ENCODE assay signal across 8 cellular contexts in the genomic region with DNA sequence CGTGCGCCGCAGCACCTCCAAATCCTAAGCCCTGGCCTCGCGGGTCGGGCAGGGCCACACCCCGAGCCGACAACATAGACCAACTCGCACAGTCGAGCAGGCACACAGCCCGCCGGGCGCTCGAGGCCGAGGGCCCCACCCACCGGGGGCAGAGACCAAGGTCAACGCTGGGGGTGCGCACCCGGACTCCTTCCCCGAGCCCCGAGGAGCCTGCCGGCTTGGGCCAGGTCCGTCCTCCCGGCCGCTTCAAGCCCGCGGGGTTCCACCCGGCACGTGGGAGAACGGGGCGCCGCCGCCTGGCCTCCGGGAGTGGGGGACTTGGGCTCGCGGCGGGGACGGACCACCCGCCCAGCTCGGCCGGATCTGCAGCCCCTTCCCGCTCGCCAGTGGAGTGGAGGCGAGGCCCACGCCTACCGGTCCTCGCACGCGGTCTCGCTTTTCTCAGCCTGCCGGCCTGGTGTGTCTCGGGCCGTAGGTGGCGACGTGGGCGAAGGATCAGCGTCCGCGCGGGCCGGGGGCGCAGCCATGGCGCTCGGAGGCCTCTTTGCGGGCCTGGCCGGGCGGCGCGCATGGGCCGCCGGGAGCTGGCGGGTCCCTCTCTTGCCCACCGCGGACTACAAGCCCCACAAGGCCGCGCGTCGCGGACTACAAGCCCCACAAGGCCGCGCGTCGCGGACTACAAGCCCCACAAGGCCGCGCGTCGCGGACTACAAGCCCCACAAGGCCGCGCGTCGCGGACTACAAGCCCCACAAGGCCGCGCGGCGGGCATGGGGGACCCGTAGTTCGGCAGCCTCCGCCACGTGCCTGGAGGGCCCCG. TPM values are rescaled to one million over a fixed set of nuclear protein-coding genes. Genes with fewer than 3 reads are reported as not detected.
DNase-seq lines count a peak whose midpoint lies in the region; ATAC-seq, FAIRE-seq and TF ChIP-seq lines count a peak whose summit lies in the region.

A gene (minus strand): TSS at position 571 of the 818 bp plus-strand sequence. CDS start 44 bp downstream, at position 527.

- H3K56ac ChIP-seq in H1 (replicated peaks; ENCODE audit: insufficient read length, low read depth, low read length) (peak within 1 kb of the TSS; percentile 59), mesendoderm (ENCODE audit: low read length) (peak within 1 kb of the TSS; percentile 100)

- H3K4ac ChIP-seq in H1 (replicated peaks; ENCODE audit: insufficient read length, low read depth, low read length), result peak within 1 kb of the TSS; percentile 81
- H3K4ac ChIP-seq in mesendoderm (ENCODE audit: low read depth, low read length), result peak within 1 kb of the TSS; percentile 21

- peak within 1 kb of the TSS; percentile 96 for H4K91ac ChIP-seq in H1 (replicated peaks; ENCODE audit: insufficient read length, low read length)

- H4K8ac ChIP-seq in H1 (ENCODE audit: extremely low read depth, insufficient read depth, low read length), result peak within 1 kb of the TSS; percentile 91
- no peak within 1 kb of the TSS for H4K8ac ChIP-seq in mesendoderm (ENCODE audit: low read depth, low read length)

- peak within 1 kb of the TSS; percentile 78 to 98 (median 88) for H3K4me3 ChIP-seq in BLaER1 treated with 17β-estradiol and CSF1 and Interleukin-3, amounts not matched to agents 10 nM and 100 nM
- peak within 1 kb of the TSS; percentile 94 to 98 (median 96) for H3K4me3 ChIP-seq in H1 (ENCODE audit: extremely low read depth in 1 of 4, insufficient read depth in 2 of 4, low read depth in 3 of 4, low read length in 4 of 4)
- H3K4me3 ChIP-seq in mesendoderm (ENCODE audit: low read length), result peak within 1 kb of the TSS; percentile 97

- peaks cover 6 to 26% (median 19%) of the 10 kb centered on the region in 11 experiments; a peak in 21 of 22 replicates for H3K36me3 ChIP-seq in BLaER1 treated with 17β-estradiol and CSF1 and Interleukin-3, amounts not matched to agents 10 nM and 100 nM
- H3K36me3 ChIP-seq in H1 (ENCODE audit: control insufficient read depth in 2 of 4, insufficient read depth in 4 of 4, low read length in 3 of 4) (peaks cover 0 to 7% (median 4%) of the 10 kb centered on the region in 4 experiments; a peak in 3 of 8 replicates), mesendoderm (ENCODE audit: control insufficient read depth, insufficient read depth, low read length) (no peaks in the 10 kb centered on the region)

- DNase-seq in NCI-H82 (lab: John Stamatoyannopoulos, UW) (peak; percentile 96), H1 (ENCODE audit: low read depth in 1 of 2, low spot score in 2 of 2) (peak in 1 of 2 experiments; percentile 91), mesendoderm (peak; percentile 95)
- DNase-seq in stimulated activated CD8-positive, alpha-beta memory T cell treated with anti-CD3 and anti-CD28 coated beads, Interleukin-12 subunit alpha, Interleukin-12 subunit beta, amount 100 ng/mL, for 4 hours (ENCODE audit: low read depth), result peak; percentile 81

- peak within 1 kb of the TSS; percentile 95 for H4K5ac ChIP-seq in H1 (ENCODE audit: insufficient read length, low read depth, low read length)
- H4K5ac ChIP-seq in mesendoderm (ENCODE audit: low read length), result no peak within 1 kb of the TSS

- H2BK20ac ChIP-seq in H1 (ENCODE audit: low read length), result no peak within 1 kb of the TSS

- no peaks in the 10 kb centered on the region for H3K9me3 ChIP-seq in BLaER1 treated with 17β-estradiol and CSF1 and Interleukin-3, amounts not matched to agents 10 nM and 100 nM (replicated peaks in 1 of 11)
- no peaks in the 10 kb centered on the region for H3K9me3 ChIP-seq in H1 (ENCODE audit: insufficient read depth in 2 of 2, low read depth in 1 of 2, low read length in 1 of 2)

- TF ChIP-seq POLR2A in GM19193 (IDR thresholded peaks at IDR 0.05; ENCODE audit: extremely low read depth, insufficient read depth, insufficient read length), result peak; percentile 80
- TF ChIP-seq POLR2A in H1 (IDR thresholded peaks at IDR 0.05; ENCODE audit: control extremely low read depth in 1 of 2, low read depth in 2 of 2, low read length in 2 of 2), result peak in 1 of 2 experiments; percentile 84; a peak in 1 of 3 replicates

- TF ChIP-seq CTCF in H1 (IDR thresholded peaks at IDR 0.05; ENCODE audit: control extremely low read depth in 1 of 3, insufficient read depth in 1 of 3, low read depth in 1 of 3, low read length in 3 of 3), result no peak

- 1% methylated on average over 69 of the region's 103 CpGs; no CpG with 5 or more reads in 1 of the 2 experiments for WGBS in H1 (ENCODE audit: extremely low coverage in 1 of 2, insufficient coverage in 1 of 2, insufficient read length in 1 of 2, insufficient replicate concordance in 2 of 2, low coverage in 1 of 2, low lambda C conversion rate in 2 of 2, missing lambda C conversion rate in 1 of 2), 2 experiments
- WGBS in mesendoderm (ENCODE audit: extremely low coverage, insufficient coverage, low lambda C conversion rate), result no CpG with 5 or more reads among the region's 103 CpGs

- H3K23me2 ChIP-seq in H1 (ENCODE audit: low read depth, low read length), result peaks cover 8% of the 10 kb centered on the region; the same call in 1 of the 2 replicates

- H2AFZ ChIP-seq in H1 (ENCODE audit: low read length), result peak within 1 kb of the TSS; percentile 67; the same call in 1 of the 2 replicates

- H3K4me1 ChIP-seq in BLaER1 treated with 17β-estradiol and CSF1 and Interleukin-3, amounts not matched to agents 10 nM and 100 nM, result peaks cover 61 to 77% (median 70%) of the 10 kb centered on the region in 10 experiments
- H3K4me1 ChIP-seq in H1 (replicated peaks in 1 of 4; ENCODE audit: control insufficient read depth in 3 of 4, insufficient read depth in 4 of 4, low read length in 3 of 4), result peaks cover 0 to 19% (median 12%) of the 10 kb centered on the region in 4 experiments; a peak in 6 of 7 replicates
- H3K4me1 ChIP-seq in mesendoderm (ENCODE audit: control insufficient read depth, low read depth, low read length), result no peaks in the 10 kb centered on the region

- H3K18ac ChIP-seq in H1 (ENCODE audit: extremely low read depth, low read length) (peak within 1 kb of the TSS; percentile 99), mesendoderm (ENCODE audit: low read length) (peak within 1 kb of the TSS; percentile 75)

- peaks cover 17 to 45% of the 10 kb centered on the region in 2 experiments; a peak in 3 of 4 replicates for H3K79me2 ChIP-seq in H1 (ENCODE audit: control insufficient read depth in 1 of 2, insufficient read depth in 2 of 2, low read length in 2 of 2)
- peaks cover 39% of the 10 kb centered on the region for H3K79me2 ChIP-seq in mesendoderm (ENCODE audit: control insufficient read depth, insufficient read depth, low read length)

- no peak within 1 kb of the TSS for H2BK12ac ChIP-seq in H1 (ENCODE audit: low read depth, low read length)

- CTCF ChIA-PET in activated CD8-positive, alpha-beta memory T cell treated with anti-CD3 and anti-CD28 coated beads for 36 hours (lab: Charles Lee), result interaction anchor here (0.6 to 2.0 kb wide), 9 partner anchors 18 to 460 kb away, joined by 3 to 6 read pairs (median 3); a partner anchor contains a TSS
- CTCF ChIA-PET in H1 (lab: Charles Lee; ENCODE audit: partially characterized antibody), result interaction anchor here (0.7 to 2.9 kb wide), 5 partner anchors 16 to 60 kb away, joined by 3 to 14 read pairs (median 4); no protein-coding TSS in a partner anchor

- peak within 1 kb of the TSS; percentile 69 to 97 (median 91) for H3K27ac ChIP-seq in BLaER1 treated with 17β-estradiol and CSF1 and Interleukin-3, amounts not matched to agents 10 nM and 100 nM
- H3K27ac ChIP-seq in H1 (ENCODE audit: low read depth, low read length) (peak within 1 kb of the TSS; percentile 69), mesendoderm (ENCODE audit: low read depth, low read length) (peak within 1 kb of the TSS; percentile 43)

- H3K79me1 ChIP-seq in H1 (ENCODE audit: low read depth, low read length) (peaks cover 22% of the 10 kb centered on the region), mesendoderm (ENCODE audit: low read length) (peaks cover 16% of the 10 kb centered on the region)

- H3K27me3 ChIP-seq in BLaER1 treated with 17β-estradiol and CSF1 and Interleukin-3, amounts not matched to agents 10 nM and 100 nM, result no peaks in the 10 kb centered on the region
- no peaks in the 10 kb centered on the region for H3K27me3 ChIP-seq in H1 (replicated peaks in 1 of 4; ENCODE audit: control insufficient read depth in 3 of 4, extremely low read depth in 1 of 4, insufficient read depth in 3 of 4, low read length in 3 of 4)
- no peaks in the 10 kb centered on the region for H3K27me3 ChIP-seq in mesendoderm (ENCODE audit: insufficient read depth, low read length, poor library complexity)

- peak; percentile 75 for ATAC-seq in HG03432 (IDR thresholded peaks at IDR 0.05; ENCODE audit: unreplicated experiment)

- H3K4me2 ChIP-seq in BLaER1 treated with 17β-estradiol and CSF1 and Interleukin-3, amounts not matched to agents 10 nM and 100 nM, result peak within 1 kb of the TSS; percentile 96 to 100 (median 99)
- H3K4me2 ChIP-seq in H1 (ENCODE audit: insufficient read depth in 1 of 2, low read depth in 2 of 2, low read length in 2 of 2), result peak within 1 kb of the TSS; percentile 61 to 88
- H3K4me2 ChIP-seq in mesendoderm (ENCODE audit: low read length), result peak within 1 kb of the TSS; percentile 83

- POLR2A ChIA-PET in activated CD8-positive, alpha-beta memory T cell treated with anti-CD3 and anti-CD28 coated beads for 36 hours (lab: Charles Lee), result interaction anchor here (0.6 to 1.6 kb wide), 6 partner anchors 12 to 347 kb away, joined by 3 to 6 read pairs (median 4); a partner anchor contains a TSS
- POLR2A ChIA-PET in H1 (lab: Charles Lee; ENCODE audit: partially characterized antibody), result interaction anchor here (0.6 to 4.0 kb wide), 12 partner anchors 12 to 435 kb away, joined by 3 to 68 read pairs (median 3); a partner anchor contains a TSS

- no peak within 1 kb of the TSS for H2AK5ac ChIP-seq in H1 (ENCODE audit: low read depth, low read length)
- no peak within 1 kb of the TSS for H2AK5ac ChIP-seq in mesendoderm (ENCODE audit: low read length)

- H2BK120ac ChIP-seq in H1 (replicated peaks; ENCODE audit: low read depth, low read length), result peak within 1 kb of the TSS; percentile 21
- no peak within 1 kb of the TSS for H2BK120ac ChIP-seq in mesendoderm (ENCODE audit: low read depth, low read length)

- H3K23ac ChIP-seq in H1 (ENCODE audit: insufficient read length) (no peak within 1 kb of the TSS), mesendoderm (ENCODE audit: low read length) (peak within 1 kb of the TSS; percentile 90)

- TF ChIP-seq RAD21 in H1 (IDR thresholded peaks at IDR 0.05 in 1 of 2, conservative IDR thresholded peaks at IDR 0.05 in 1 of 2; ENCODE audit: low read depth in 2 of 2, low read length in 2 of 2), result no peak

- no peak for TF ChIP-seq EP300 in H1 (IDR thresholded peaks at IDR 0.05; ENCODE audit: borderline replicate concordance in 1 of 2, low read depth in 2 of 2, low read length in 2 of 2)

- H4K20me1 ChIP-seq in BLaER1 treated with 17β-estradiol and CSF1 and Interleukin-3, amounts not matched to agents 10 nM and 100 nM, result peaks cover 41 to 69% (median 46%) of the 10 kb centered on the region in 11 experiments
- H4K20me1 ChIP-seq in H1 (replicated peaks in 1 of 2; ENCODE audit: control insufficient read depth in 1 of 2, insufficient read depth in 2 of 2, low read length in 2 of 2), result peaks cover 10 to 22% of the 10 kb centered on the region in 2 experiments

- no peak within 1 kb of the TSS for H3K14ac ChIP-seq in H1 (ENCODE audit: insufficient read length)

- H3K9ac ChIP-seq in BLaER1 treated with 17β-estradiol and CSF1 and Interleukin-3, amounts not matched to agents 10 nM and 100 nM, result peak within 1 kb of the TSS; percentile 90 to 99 (median 95)
- H3K9ac ChIP-seq in H1 (replicated peaks in 1 of 4; ENCODE audit: extremely low read depth in 1 of 4, low read depth in 3 of 4, low read length in 3 of 4) (peak within 1 kb of the TSS; percentile 67 to 90 (median 85)), mesendoderm (ENCODE audit: low read length) (peak within 1 kb of the TSS; percentile 98)

- H2BK15ac ChIP-seq in H1 (ENCODE audit: low read length) (0 out of 2 replicates have a peak within 1 kb of the TSS, but pooled peaks have one; percentile 29), mesendoderm (replicated peaks; ENCODE audit: low read depth) (no peak within 1 kb of the TSS)

- H2BK5ac ChIP-seq in H1 (ENCODE audit: low read depth, low read length), result peak within 1 kb of the TSS; percentile 97
- H2BK5ac ChIP-seq in mesendoderm (ENCODE audit: low read length), result peak within 1 kb of the TSS; percentile 69

- FAIRE-seq in H1 (lab: Jason Lieb, UNC), result no peak

RNA-seq across cellular contexts. Expression of the gene that starts here (rescaled TPM):
- 10 to 100 TPM; 32.9 to 35.2 TPM for total RNA-seq in activated CD8-positive, alpha-beta memory T cell treated with anti-CD3 and anti-CD28 coated beads for 36 hours
- 36.5 and 37.4 TPM in 2 replicates for total RNA-seq in H1 (2021; fragmentation: NEBNext Ultra II Directional; extraction: Animal tissue kit (Norgen Biotek cat#: 25700))
- 91.2 and 106 TPM in 2 replicates for polyA plus RNA-seq in H1 (2011; rRNA removed)
- 73.4 TPM for polyA plus RNA-seq in H1 (2011; cell fraction: cytosol; rRNA removed)
- 243 TPM for polyA plus RNA-seq in H1 (2011; cell fraction: nucleus; rRNA removed)
- 35.1 to 52.8 TPM (median 52.1 TPM) in 4 replicates for polyA plus RNA-seq in H1 (2012, experiment 1 of 2)
- 34.5 TPM for polyA plus RNA-seq in H1 (2012, experiment 2 of 2)
- 26.4 TPM for polyA plus RNA-seq in H1 (2013, experiment 1 of 2)
- 24.2 TPM for polyA plus RNA-seq in H1 (2013, experiment 2 of 2)
- 26.5 and 36.3 TPM in 2 replicates for polyA minus RNA-seq in H1 (2011; rRNA and poly(A)+ RNA removed)
- 28.2 TPM for polyA minus RNA-seq in H1 (2011; cell fraction: cytosol; rRNA and poly(A)+ RNA removed)
- polyA minus RNA-seq in H1 (2011; cell fraction: nucleus; rRNA and poly(A)+ RNA removed), result 52.8 TPM
- polyA plus RNA-seq in mesendoderm (2013, experiment 1 of 2), result 28.6 TPM
- 29.4 TPM for polyA plus RNA-seq in mesendoderm (2013, experiment 2 of 2)
